ENCODE assay signal across 17 cellular contexts in genomic region chr14:85799668-85800067, GRCh38.
"Had no signal": no experiment of that assay in that cellular context is flagged by ENCODE, and none has a peak within 500 bp of the region (broad histone marks: within the 10 kb centered on the region; RNA-seq: fewer than 3 reads in every experiment).

No MANE protein-coding gene starts in this region.

- ATAC-seq: foreskin keratinocyte, heart right ventricle, left cardiac atrium, left lung, left ventricle myocardium superior, lower lobe of right lung had no signal

- H3K4me3 Mint-ChIP-seq: dendritic cell treated with granulocyte-macrophage colony-stimulating factor and Interleukin-4, amounts not matched to agents 40 ng/mL and 50 ng/mL, for 4 days had no signal

- H3K27ac ChIP-seq: colonic mucosa, esophagus muscularis mucosa, foreskin keratinocyte, heart right ventricle, left lung, lower lobe of right lung had no signal

- H3K36me3 ChIP-seq: colonic mucosa, esophagus muscularis mucosa, heart right ventricle, left lung, lower lobe of right lung had no signal

- H3K4me3 ChIP-seq: colonic mucosa, esophagus muscularis mucosa, heart right ventricle, left lung, lower lobe of right lung had no signal

- H3K9me3 ChIP-seq: colonic mucosa, left lung, lower lobe of right lung had no signal

- H3K9me3 Mint-ChIP-seq: dendritic cell treated with granulocyte-macrophage colony-stimulating factor and Interleukin-4, amounts not matched to agents 40 ng/mL and 50 ng/mL, for 4 days had no signal

- DNase-seq: colonic mucosa; cortex of kidney; effector CD4-positive, alpha-beta T cell; effector memory CD4-positive, alpha-beta T cell; foreskin keratinocyte; glutamatergic neuron; head of caudate nucleus; heart right ventricle; hippocampal formation; left cardiac atrium; left lung; left ventricle myocardium superior; lower lobe of right lung; mesenchymal stem cell; midbrain had no signal

- H3K27me3 ChIP-seq: colonic mucosa, esophagus muscularis mucosa, foreskin keratinocyte, heart right ventricle, left lung had no signal

- H3K27ac Mint-ChIP-seq: dendritic cell treated with granulocyte-macrophage colony-stimulating factor and Interleukin-4, amounts not matched to agents 40 ng/mL and 50 ng/mL, for 4 days had no signal

- H3K4me1 ChIP-seq: colonic mucosa, esophagus muscularis mucosa, foreskin keratinocyte, heart right ventricle, left lung, lower lobe of right lung had no signal
